8 cellular contexts compared by ENCODE assay signal in genomic region chr3:69385723-69386483, GRCh38. TPM values are rescaled to one million over a fixed set of nuclear protein-coding genes. Genes with fewer than 3 reads are reported as not detected.
DNase-seq lines count a peak whose midpoint lies in the region; ATAC-seq and TF ChIP-seq lines count a peak whose summit lies in the region.

FRMD4B (minus strand) TSS chr3:69386088; CDS start chr3:69385989, 99 bp downstream.

- H3K36me3 ChIP-seq in NT2/D1 (ENCODE audit: insufficient read depth, insufficient read length, low read length): no peaks in the 10 kb centered on the region

- H3K27me3 Mint-ChIP-seq in brain: peaks cover 25% of the 10 kb centered on the region

- peak within 1 kb of the TSS; percentile 83 for H3K9ac ChIP-seq in NT2/D1 (ENCODE audit: insufficient read length, low read depth)

- H3K27me3 ChIP-seq in NT2/D1 (ENCODE audit: insufficient read depth, insufficient read length): peaks cover 34% of the 10 kb centered on the region

- no peaks in the 10 kb centered on the region for H3K9me3 Mint-ChIP-seq in brain

- peak within 1 kb of the TSS; percentile 77 for H3K4me3 ChIP-seq in NT2/D1 (ENCODE audit: insufficient read length, low read depth)

- no peaks in the 10 kb centered on the region for H3K4me1 ChIP-seq in NT2/D1 (ENCODE audit: insufficient read depth, insufficient read length)

- H3K36me3 Mint-ChIP-seq in brain: no peaks in the 10 kb centered on the region

- DNase-seq in NCI-H524 (lab: John Stamatoyannopoulos, UW) (peak; percentile 12 to 62), NCI-H524 treated with DMSO at 0.1 percent for 48 hours (lab: John Stamatoyannopoulos, UW) (no peak), NT2/D1 (ENCODE audit: low read depth, low spot score) (no peak), hippocampal formation (lab: John Stamatoyannopoulos, UW) (peak; percentile 70 to 92), posterior cingulate gyrus (peak; percentile 85 to 99 (median 90))
- no peak for DNase-seq in NK-92 treated with Interleukin-12 subunit alpha and Interleukin-12 subunit beta, amount 100 ng/mL, for 24 hours (lab: John Stamatoyannopoulos, UW)

- H3K27ac Mint-ChIP-seq in brain: peak within 1 kb of the TSS in 4 of 5 experiments; percentile 68 to 83 (median 80)

- no peaks in the 10 kb centered on the region for H3K9me3 ChIP-seq in NT2/D1 (ENCODE audit: insufficient read depth, low read length)

- H3K4me1 Mint-ChIP-seq in brain: peaks cover 29% of the 10 kb centered on the region

- TF ChIP-seq CTCF in brain (conservative IDR thresholded peaks at IDR 0.05): peak in 1 of 2 experiments; percentile 27

- no peak for ATAC-seq in HG03039 (IDR thresholded peaks at IDR 0.05; ENCODE audit: unreplicated experiment)

- H3K4me3 Mint-ChIP-seq in brain: peak within 1 kb of the TSS; percentile 83 to 92 (median 87)

- intact Hi-C loops in posterior cingulate gyrus (cut with DNase I): loop anchor here (5.0 kb wide), 1 partner anchor 64 kb away; no protein-coding TSS in a partner anchor

RNA-seq across cellular contexts. Expression of gene FRMD4B, which starts in this region (rescaled TPM):
- polyA plus RNA-seq in brain (ENCODE audit: insufficient read depth, low read depth, low replicate concordance): 9.1 TPM

Comparison
In these comparisons a context has a peak if more than half of its experiments do, and no peak if none do; other contexts are left out.
1. DNase-seq: peak in NCI-H524 (2 of 2), hippocampal formation (2 of 2) and posterior cingulate gyrus (10 of 10); none in NCI-H524 treated with DMSO at 0.1 percent for 48 hours (single experiment), NT2/D1 (single experiment) and NK-92 treated with Interleukin-12 subunit alpha and Interleukin-12 subunit beta, amount 100 ng/mL, for 24 hours (single experiment).